In the genomic region with DNA sequence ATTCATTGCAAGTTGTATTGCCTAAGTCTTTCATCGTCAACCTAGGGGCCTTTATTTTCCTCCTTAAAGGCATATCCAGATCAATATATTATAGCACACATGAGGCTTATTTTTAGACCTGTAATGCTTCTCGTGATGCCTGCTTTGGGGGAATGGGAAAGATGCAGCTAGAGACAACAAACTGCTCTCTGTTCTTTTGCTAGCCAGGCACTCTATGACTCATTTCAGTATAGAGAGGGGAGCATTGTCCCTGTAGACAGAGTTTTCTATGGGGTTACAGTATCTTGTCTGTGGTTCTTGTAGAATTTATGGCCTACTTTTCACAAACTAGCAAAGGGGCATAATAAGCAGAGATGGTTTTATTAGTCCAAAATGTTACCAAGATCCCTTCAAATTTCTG, we compare ENCODE assay signal across 11 cellular contexts.
DNase-seq lines count a peak whose midpoint lies in the region; ATAC-seq and TF ChIP-seq lines count a peak whose summit lies in the region.
"Had no signal": no experiment of that assay in that cellular context is flagged by ENCODE, and none has a peak within 500 bp of the region (broad histone marks: within the 10 kb centered on the region; RNA-seq: fewer than 3 reads in every experiment).

No MANE protein-coding gene starts in this region.

- POLR2A ChIA-PET in naive thymus-derived CD8-positive, alpha-beta T cell (lab: Charles Lee), result no interaction called here

- H3K4me3 ChIP-seq in fibroblast of pulmonary artery (replicated peaks; ENCODE audit: low read depth, low read length), result no peak overlapping the region
- H3K4me3 ChIP-seq: tibial nerve had no signal

- no peak overlapping the region for H3K27ac Mint-ChIP-seq in naive thymus-derived CD8-positive, alpha-beta T cell
- H3K27ac Mint-ChIP-seq: activated naive CD8-positive, alpha-beta T cell treated with anti-CD3 and anti-CD28 coated beads, Interleukin-2, amount 50 U/mL, for 24 hours had no signal

- H3K4me1 Mint-ChIP-seq in naive thymus-derived CD8-positive, alpha-beta T cell, result no peaks in the 10 kb centered on the region
- H3K4me1 Mint-ChIP-seq: activated naive CD8-positive, alpha-beta T cell treated with anti-CD3 and anti-CD28 coated beads, Interleukin-2, amount 50 U/mL, for 24 hours had no signal

- H3K9me3 Mint-ChIP-seq in naive thymus-derived CD8-positive, alpha-beta T cell, result peaks cover 0 to 5% (median 0%) of the 10 kb centered on the region in 9 donors
- H3K9me3 Mint-ChIP-seq: activated naive CD8-positive, alpha-beta T cell treated with anti-CD3 and anti-CD28 coated beads, Interleukin-2, amount 50 U/mL, for 24 hours had no signal

- DNase-seq in Ammon's horn (ENCODE audit: low spot score) (peak; percentile 74), fibroblast of pulmonary artery (ENCODE audit: low read depth) (peak; percentile 4), ecto neural progenitor cell (ENCODE audit: low spot score) (no peak)
- DNase-seq in naive thymus-derived CD8-positive, alpha-beta T cell, result no peak
- no peak for DNase-seq in activated CD4-positive, alpha-beta T cell treated with anti-CD3 and anti-CD28 coated beads for 1 hour
- DNase-seq: activated naive CD8-positive, alpha-beta T cell treated with anti-CD3 and anti-CD28 coated beads, Interleukin-2, amount 50 U/mL, for 24 hours had no signal

- no peak for TF ChIP-seq CTCF in fibroblast of pulmonary artery (IDR thresholded peaks at IDR 0.05; ENCODE audit: low read length, missing control alignments)

- ATAC-seq in GM21515 (IDR thresholded peaks at IDR 0.05; ENCODE audit: unreplicated experiment) (peak; percentile 52), HG03432 (IDR thresholded peaks at IDR 0.05; ENCODE audit: unreplicated experiment) (peak; percentile 85), HG03460 (IDR thresholded peaks at IDR 0.05; ENCODE audit: unreplicated experiment) (no peak)
- ATAC-seq in naive thymus-derived CD8-positive, alpha-beta T cell, result no peak
- ATAC-seq: activated naive CD8-positive, alpha-beta T cell treated with anti-CD3 and anti-CD28 coated beads, Interleukin-2, amount 50 U/mL, for 24 hours; PC-3 had no signal

- H3K27me3 Mint-ChIP-seq in naive thymus-derived CD8-positive, alpha-beta T cell, result no peaks in the 10 kb centered on the region
- H3K27me3 Mint-ChIP-seq: activated naive CD8-positive, alpha-beta T cell treated with anti-CD3 and anti-CD28 coated beads, Interleukin-2, amount 50 U/mL, for 24 hours had no signal

- H3K4me3 Mint-ChIP-seq in naive thymus-derived CD8-positive, alpha-beta T cell, result no peak overlapping the region
- H3K4me3 Mint-ChIP-seq: activated naive CD8-positive, alpha-beta T cell treated with anti-CD3 and anti-CD28 coated beads, Interleukin-2, amount 50 U/mL, for 24 hours had no signal

- peaks cover 0 to 3% (median 0%) of the 10 kb centered on the region in 3 donors for H3K36me3 Mint-ChIP-seq in naive thymus-derived CD8-positive, alpha-beta T cell

Comparison
In these comparisons a context has a peak if more than half of its experiments do, and no peak if none do; other contexts are left out.
1. DNase-seq: peak in Ammon's horn (single experiment) and fibroblast of pulmonary artery (single experiment); none in naive thymus-derived CD8-positive, alpha-beta T cell (0 of 10), activated CD4-positive, alpha-beta T cell treated with anti-CD3 and anti-CD28 coated beads for 1 hour (single experiment) and ecto neural progenitor cell (single experiment).
2. ATAC-seq: peak in GM21515 (single experiment) and HG03432 (single experiment); none in naive thymus-derived CD8-positive, alpha-beta T cell (0 of 2) and HG03460 (single experiment).